Comparison of ENCODE assay signal across 8 cellular contexts in genomic region chr1:154198756-154199562, GRCh38.
A peak's percentile ranks its signal among the peaks of the same experiment; 100 is the strongest.
DNase-seq lines count a peak whose midpoint lies in the region; ATAC-seq and TF ChIP-seq lines count a peak whose summit lies in the region.

No MANE protein-coding gene starts in this region.

- TF ChIP-seq CTCF in GM06990 (IDR thresholded peaks at IDR 0.05; ENCODE audit: insufficient read depth, low read length, poor library complexity, severe bottlenecking) (peak; percentile 71), fibroblast of mammary gland (conservative IDR thresholded peaks at IDR 0.05; ENCODE audit: control insufficient read depth, insufficient read depth, low read depth, low read length) (peak; percentile 57), neutrophil (IDR thresholded peaks at IDR 0.05) (peak; percentile 62)

- peaks cover 4% of the 10 kb centered on the region in 2 experiments for H3K4me1 ChIP-seq in neutrophil (ENCODE audit: control insufficient read depth in 1 of 2, insufficient read depth in 1 of 2, low read depth in 1 of 2, low read length in 1 of 2)

- H3K4me3 ChIP-seq in GM06990 (replicated peaks; ENCODE audit: low read depth, low read length) (no peak overlapping the region), fibroblast of mammary gland (ENCODE audit: control insufficient read depth, low read depth, low read length) (no peak overlapping the region), neutrophil (ENCODE audit: low read depth in 1 of 2, low read length in 1 of 2) (no peak overlapping the region)

- H3K36me3 ChIP-seq in GM06990 (ENCODE audit: control insufficient read depth, insufficient read depth, low read length) (no peaks in the 10 kb centered on the region), neutrophil (no peaks in the 10 kb centered on the region)

- DNase-seq in AG08395 (ENCODE audit: low spot score) (peak; percentile 69), GM06990 (ENCODE audit: extremely low read depth, insufficient read length) (peak; percentile 18), NCI-H2081 (lab: John Stamatoyannopoulos, UW) (peak; percentile 39 to 75), fibroblast of mammary gland (ENCODE audit: low read depth) (peak; percentile 70)
- DNase-seq in activated CD4-positive, alpha-beta T cell treated with anti-CD3 and anti-CD28 coated beads for 48 hours: peak; percentile 32

- H3K9me3 ChIP-seq in neutrophil: no peaks in the 10 kb centered on the region

- ATAC-seq in GM21381 (IDR thresholded peaks at IDR 0.05; ENCODE audit: unreplicated experiment) (no peak), GM19395 (IDR thresholded peaks at IDR 0.05; ENCODE audit: unreplicated experiment) (no peak)

- H3K27ac ChIP-seq in neutrophil: no peak overlapping the region

- H3K27me3 ChIP-seq in GM06990 (replicated peaks; ENCODE audit: control insufficient read depth, insufficient read depth, low read length) (no peaks in the 10 kb centered on the region; the same call in 1 of the 2 replicates), neutrophil (no peaks in the 10 kb centered on the region)

Comparison
In these comparisons a context has a peak if more than half of its experiments do, and no peak if none do; other contexts are left out.
1. DNase-seq: peak in every context shown above with its lines; median percentile 70 in fibroblast of mammary gland; 69 in AG08395; 57 in NCI-H2081; 32 in activated CD4-positive, alpha-beta T cell treated with anti-CD3 and anti-CD28 coated beads for 48 hours; 18 in GM06990.